35 cellular contexts compared by ENCODE assay signal in the genomic region with DNA sequence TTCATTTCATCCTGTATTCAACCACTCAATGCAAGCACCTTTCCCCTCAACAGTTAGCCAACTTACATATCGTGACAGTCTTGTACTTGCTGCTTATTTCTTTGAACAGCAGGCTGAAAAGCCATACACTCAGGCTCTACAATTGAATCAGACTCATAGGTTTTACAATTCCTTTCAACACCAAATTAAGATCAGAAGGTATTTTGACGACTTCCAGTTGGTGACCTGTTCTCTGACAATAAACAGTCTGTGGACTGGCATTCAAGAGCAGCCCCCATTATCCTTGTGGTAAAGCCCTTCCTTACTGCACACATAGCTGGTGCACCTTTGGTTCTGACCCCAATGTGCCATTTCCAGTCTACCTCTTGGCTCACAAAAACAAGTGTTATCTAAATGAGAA.
"Had no signal": no experiment of that assay in that cellular context is flagged by ENCODE, and none has a peak within 500 bp of the region (broad histone marks: within the 10 kb centered on the region; RNA-seq: fewer than 3 reads in every experiment).

No MANE protein-coding gene starts in this region.

- H3K27me3 Mint-ChIP-seq: activated T-cell treated with anti-CD3 and anti-CD28 coated beads, Interleukin-2, amount 50 U/mL, for 24 hours; central memory CD8-positive, alpha-beta T cell had no signal

- H3K36me3 Mint-ChIP-seq: activated CD4-positive, alpha-beta memory T cell treated with anti-CD3 and anti-CD28 coated beads for 36 hours; activated naive CD8-positive, alpha-beta T cell; activated naive CD8-positive, alpha-beta T cell treated with anti-CD3 and anti-CD28 coated beads, Interleukin-2, amount 10 ng/mL, durations not matched to agents 7 days and 5 days; brain; WTC11 had no signal

- DNase-seq: activated CD4-positive, alpha-beta memory T cell treated with anti-CD3 and anti-CD28 coated beads for 36 hours; activated CD4-positive, alpha-beta T cell treated with anti-CD3 and anti-CD28 coated beads for 1 hour; activated CD4-positive, alpha-beta T cell treated with anti-CD3 and anti-CD28 coated beads for 4 hours; activated CD4-positive, alpha-beta T cell treated with anti-CD3 and anti-CD28 coated beads, Interleukin-2, amount 10 ng/mL, durations not matched to agents 24 days and 14 days; activated CD4-positive, alpha-beta T cell treated with anti-CD3 and anti-CD28 coated beads, Interleukin-2, amount 50 U/mL, for 1 hour; activated CD4-positive, alpha-beta T cell treated with anti-CD3 and anti-CD28 coated beads, Interleukin-2, amount 50 U/mL, for 4 hours; activated CD4-positive, CD25-positive, alpha-beta regulatory T cell; activated CD8-positive, alpha-beta memory T cell treated with anti-CD3 and anti-CD28 coated beads, Interleukin-2, amount 50 U/mL, for 48 hours; activated CD8-positive, alpha-beta T cell treated with anti-CD3 and anti-CD28 coated beads for 36 hours; activated effector memory CD4-positive, alpha-beta T cell treated with Interleukin-2 at 50 U/mL for 16 hours; activated gamma-delta T cell; activated naive CD4-positive, alpha-beta T cell treated with anti-CD3 and anti-CD28 coated beads for 36 hours; activated naive CD4-positive, alpha-beta T cell treated with anti-CD3 and anti-CD28 coated beads, Interleukin-2, amount 50 U/mL, for 16 hours; activated naive CD8-positive, alpha-beta T cell treated with anti-CD3 and anti-CD28 coated beads, Interleukin-2, amount 10 ng/mL, durations not matched to agents 7 days and 5 days; activated naive CD8-positive, alpha-beta T cell treated with anti-CD3 and anti-CD28 coated beads, Interleukin-2, amount 50 U/mL, for 24 hours; activated T-cell treated with anti-CD3 and anti-CD28 coated beads, Interleukin-2, amount 50 U/mL, for 24 hours; activated T-cell treated with anti-CD3 and anti-CD28 coated beads, Interleukin-2, amount 50 U/mL, for 48 hours; amygdala; anterior cingulate cortex; caudate nucleus; cerebellar nuclear complex; colonic mucosa; T-helper 1 cell; T-helper 2 cell; T-helper 9 cell; WERI-Rb-1 had no signal

- H3K27ac Mint-ChIP-seq: activated CD4-positive, alpha-beta memory T cell treated with anti-CD3 and anti-CD28 coated beads for 36 hours; activated CD4-positive, alpha-beta T cell treated with anti-CD3 and anti-CD28 coated beads, Interleukin-2, amount 10 ng/mL, durations not matched to agents 24 days and 14 days; activated CD8-positive, alpha-beta T cell treated with anti-CD3 and anti-CD28 coated beads for 36 hours; activated naive CD4-positive, alpha-beta T cell treated with anti-CD3 and anti-CD28 coated beads for 36 hours; activated naive CD8-positive, alpha-beta T cell; activated naive CD8-positive, alpha-beta T cell treated with anti-CD3 and anti-CD28 coated beads, Interleukin-2, amount 10 ng/mL, durations not matched to agents 7 days and 5 days; activated naive CD8-positive, alpha-beta T cell treated with anti-CD3 and anti-CD28 coated beads, Interleukin-2, amount 50 U/mL, for 24 hours; activated T-cell treated with anti-CD3 and anti-CD28 coated beads, Interleukin-2, amount 50 U/mL, for 24 hours; activated T-helper 2 cell treated with anti-CD3 and anti-CD28 coated beads, Interferon-gamma antibody, Interleukin-2, Interleukin-4, amounts not matched to agents 10 μg/mL and 5 μg/mL and 100 μg/mL, durations not matched to agents 14 hours and 24 hours and 36 hours; brain; T-helper 1 cell treated with Interleukin-12 subunit alpha and Interleukin-12 subunit beta and Interleukin-4 antibody, amounts not matched to agents 30 μg/mL and 1 μg/mL, for 36 hours; T-helper 2 cell treated with Interferon-gamma antibody and Interleukin-4, amounts not matched to agents 5 μg/mL and 100 μg/mL, for 36 hours; WTC11 had no signal

- H3K9me3 Mint-ChIP-seq: activated CD4-positive, alpha-beta memory T cell treated with anti-CD3 and anti-CD28 coated beads for 36 hours; activated CD4-positive, alpha-beta T cell treated with anti-CD3 and anti-CD28 coated beads, Interleukin-2, amount 10 ng/mL, durations not matched to agents 24 days and 14 days; activated CD8-positive, alpha-beta T cell treated with anti-CD3 and anti-CD28 coated beads for 36 hours; activated naive CD4-positive, alpha-beta T cell treated with anti-CD3 and anti-CD28 coated beads for 36 hours; activated naive CD8-positive, alpha-beta T cell treated with anti-CD3 and anti-CD28 coated beads, Interleukin-2, amount 10 ng/mL, durations not matched to agents 7 days and 5 days; activated naive CD8-positive, alpha-beta T cell treated with anti-CD3 and anti-CD28 coated beads, Interleukin-2, amount 50 U/mL, for 24 hours; activated T-cell treated with anti-CD3 and anti-CD28 coated beads, Interleukin-2, amount 50 U/mL, for 24 hours; activated T-helper 2 cell treated with anti-CD3 and anti-CD28 coated beads, Interferon-gamma antibody, Interleukin-2, Interleukin-4, amounts not matched to agents 10 μg/mL and 5 μg/mL and 100 μg/mL, durations not matched to agents 14 hours and 24 hours and 36 hours; brain; central memory CD8-positive, alpha-beta T cell; T-helper 1 cell treated with Interleukin-12 subunit alpha and Interleukin-12 subunit beta and Interleukin-4 antibody, amounts not matched to agents 30 μg/mL and 1 μg/mL, for 36 hours; T-helper 2 cell treated with Interferon-gamma antibody and Interleukin-4, amounts not matched to agents 5 μg/mL and 100 μg/mL, for 36 hours; WTC11 had no signal

- H3K4me3 Mint-ChIP-seq: activated CD4-positive, alpha-beta memory T cell treated with anti-CD3 and anti-CD28 coated beads for 36 hours; activated CD4-positive, alpha-beta T cell treated with anti-CD3 and anti-CD28 coated beads, Interleukin-2, amount 10 ng/mL, durations not matched to agents 24 days and 14 days; activated CD8-positive, alpha-beta T cell treated with anti-CD3 and anti-CD28 coated beads for 36 hours; activated naive CD4-positive, alpha-beta T cell treated with anti-CD3 and anti-CD28 coated beads for 36 hours; activated naive CD8-positive, alpha-beta T cell; activated naive CD8-positive, alpha-beta T cell treated with anti-CD3 and anti-CD28 coated beads, Interleukin-2, amount 10 ng/mL, durations not matched to agents 7 days and 5 days; activated naive CD8-positive, alpha-beta T cell treated with anti-CD3 and anti-CD28 coated beads, Interleukin-2, amount 50 U/mL, for 24 hours; activated T-cell treated with anti-CD3 and anti-CD28 coated beads, Interleukin-2, amount 50 U/mL, for 24 hours; brain; central memory CD8-positive, alpha-beta T cell; T-helper 1 cell treated with Interleukin-12 subunit alpha and Interleukin-12 subunit beta and Interleukin-4 antibody, amounts not matched to agents 30 μg/mL and 1 μg/mL, for 36 hours; T-helper 2 cell treated with Interferon-gamma antibody and Interleukin-4, amounts not matched to agents 5 μg/mL and 100 μg/mL, for 36 hours; WTC11 had no signal

- H3K4me1 Mint-ChIP-seq: activated CD4-positive, alpha-beta T cell treated with anti-CD3 and anti-CD28 coated beads, Interleukin-2, amount 10 ng/mL, durations not matched to agents 24 days and 14 days; activated naive CD8-positive, alpha-beta T cell treated with anti-CD3 and anti-CD28 coated beads, Interleukin-2, amount 10 ng/mL, durations not matched to agents 7 days and 5 days; activated naive CD8-positive, alpha-beta T cell treated with anti-CD3 and anti-CD28 coated beads, Interleukin-2, amount 50 U/mL, for 24 hours; central memory CD8-positive, alpha-beta T cell had no signal

- FAIRE-seq: bronchial epithelial cell, TTC549 had no signal
